In genomic region chr9:124590886-124591641, GRCh38 we compare ENCODE assay signal across 18 cellular contexts.
DNase-seq lines count a peak whose midpoint lies in the region; ATAC-seq, FAIRE-seq and TF ChIP-seq lines count a peak whose summit lies in the region.
"Had no signal": no experiment of that assay in that cellular context is flagged by ENCODE, and none has a peak within 500 bp of the region (broad histone marks: within the 10 kb centered on the region; RNA-seq: fewer than 3 reads in every experiment).

No MANE protein-coding gene starts in this region.

- peak overlapping the region; percentile 80 for H4K91ac ChIP-seq in trophoblast cell (ENCODE audit: low read depth, low read length)

- no peak overlapping the region for H3K4me2 ChIP-seq in trophoblast cell (ENCODE audit: low read length)

- peak overlapping the region; percentile 96 for H3K4ac ChIP-seq in trophoblast cell (ENCODE audit: low read depth, low read length)

- peak overlapping the region; percentile 68 for H2AK5ac ChIP-seq in trophoblast cell (ENCODE audit: low read length)

- H4K12ac ChIP-seq in trophoblast cell (ENCODE audit: low read depth, low read length) = no peak overlapping the region

- H2BK5ac ChIP-seq in trophoblast cell (ENCODE audit: low read depth, low read length, poor library complexity) = peak overlapping the region; percentile 76

- peaks cover 5% of the 10 kb centered on the region for H3K79me2 ChIP-seq in trophoblast cell (ENCODE audit: control insufficient read depth, insufficient read depth, low read length, poor library complexity)

- DNase-seq in NCI-H69 (lab: John Stamatoyannopoulos, UW) (peak; percentile 72), trophoblast cell (peak; percentile 75 to 88), urothelium cell line (ENCODE audit: low spot score) (no peak), sigmoid colon (no peak), SHP77 treated with DMSO at 0.1 percent for 48 hours (lab: John Stamatoyannopoulos, UW) (no peak)
- DNase-seq: activated CD4-positive, alpha-beta T cell treated with anti-CD3 and anti-CD28 coated beads for 1 hour; effector CD4-positive, alpha-beta T cell; NCI-H2081 treated with DMSO at 0.1 percent for 48 hours; NCI-H748 treated with DMSO at 0.1 percent for 48 hours; T1000; testis had no signal

- no peak for TF ChIP-seq EP300 in sigmoid colon (IDR thresholded peaks at IDR 0.05)

- H3K18ac ChIP-seq in trophoblast cell (ENCODE audit: low read length) = peak overlapping the region; percentile 82

- no peak for TF ChIP-seq POLR2A in sigmoid colon (IDR thresholded peaks at IDR 0.05)

- intact Hi-C loops in sigmoid colon (cut with DNase I) = no loop called here

- H3K14ac ChIP-seq in trophoblast cell (ENCODE audit: low read length) = peak overlapping the region; percentile 15

- H2BK12ac ChIP-seq in trophoblast cell (ENCODE audit: low read length) = peak overlapping the region; percentile 98

- H3K79me1 ChIP-seq in trophoblast cell (ENCODE audit: low read length) = peaks cover 7% of the 10 kb centered on the region

- H3K36me3 ChIP-seq in HUES64 (ENCODE audit: insufficient read depth, low read length) (no peaks in the 10 kb centered on the region), esophagus (ENCODE audit: control insufficient read depth in 2 of 2, insufficient read depth in 2 of 2, low read length in 1 of 2) (no peaks in the 10 kb centered on the region), trophoblast cell (ENCODE audit: control insufficient read depth in 1 of 2, insufficient read depth in 2 of 2, low read length in 2 of 2) (no peaks in the 10 kb centered on the region), sigmoid colon (no peaks in the 10 kb centered on the region)

- H3K9ac ChIP-seq in HUES64 (ENCODE audit: low read depth, low read length) (no peak overlapping the region), trophoblast cell (ENCODE audit: low read length) (no peak overlapping the region)

- TF ChIP-seq CTCF in sigmoid colon (IDR thresholded peaks at IDR 0.05) = no peak

- H3K4me1 ChIP-seq in HUES64 (ENCODE audit: insufficient read depth, low read length) (peaks cover 70% of the 10 kb centered on the region), esophagus (ENCODE audit: control insufficient read depth in 2 of 2, insufficient read depth in 2 of 2, low read length in 1 of 2) (peaks cover 0 to 3% of the 10 kb centered on the region in 2 donors), trophoblast cell (ENCODE audit: control insufficient read depth in 1 of 2, insufficient read depth in 2 of 2, low read length in 2 of 2) (peaks cover 4 to 6% of the 10 kb centered on the region in 2 experiments), sigmoid colon (peaks cover 0 to 19% (median 13%) of the 10 kb centered on the region in 4 donors)

- H3K27ac ChIP-seq in HUES64 (ENCODE audit: low read depth, low read length) = peak overlapping the region; percentile 22; the same call in 1 of the 2 replicates
- H3K27ac ChIP-seq in esophagus (ENCODE audit: low read depth in 2 of 2, low read length in 1 of 2) = peak overlapping the region; percentile 68 to 85
- H3K27ac ChIP-seq in trophoblast cell (ENCODE audit: low read depth, low read length) = no peak overlapping the region
- no peak overlapping the region for H3K27ac ChIP-seq in sigmoid colon
- H3K27ac ChIP-seq: testis had no signal

- H2AFZ ChIP-seq in trophoblast cell (ENCODE audit: insufficient read depth, low read length, poor library complexity) = no peak overlapping the region

- no peak overlapping the region for H3K4me3 ChIP-seq in HUES64 (ENCODE audit: low read length)
- no peak overlapping the region for H3K4me3 ChIP-seq in esophagus (ENCODE audit: low read depth in 1 of 2, low read length in 2 of 2)
- no peak overlapping the region for H3K4me3 ChIP-seq in trophoblast cell (ENCODE audit: low read depth, low read length)
- no peak overlapping the region for H3K4me3 ChIP-seq in sigmoid colon
- H3K4me3 ChIP-seq: testis had no signal

- WGBS in HUES64 = 85% methylated on average over 6 of the region's 6 CpGs
- WGBS in esophagus, 2 donors = 65 to 72% methylated on average over 6 of the region's 6 CpGs
- WGBS in trophoblast cell (ENCODE audit: extremely low coverage, insufficient coverage, insufficient read length) = no CpG with 5 or more reads among the region's 6 CpGs
- 37 to 71% methylated on average over 6 of the region's 6 CpGs for WGBS in sigmoid colon, 2 donors

- no peak for FAIRE-seq in urothelium cell line (lab: Jason Lieb, UNC)
- FAIRE-seq: GM12892 had no signal

- no peak for ATAC-seq in HG03039 (IDR thresholded peaks at IDR 0.05; ENCODE audit: unreplicated experiment)
- ATAC-seq: activated T-helper 17 cell treated with anti-CD3 and anti-CD28 coated beads, Interleukin-2, amount 50 U/mL, for 72 hours; natural killer cell treated with Interleukin-12 subunit alpha and Interleukin-12 subunit beta and Interleukin-15 and Interleukin-18, amount 100 ng/mL, for 72 hours; SK-N-SH treated with all-trans-retinoic acid at 6 μM for 48 hours had no signal

- H2BK120ac ChIP-seq in trophoblast cell (ENCODE audit: insufficient read depth, low read length, poor library complexity) = peak overlapping the region; percentile 86

- no peak overlapping the region for H3K23ac ChIP-seq in trophoblast cell (ENCODE audit: low read length)

- no peaks in the 10 kb centered on the region for H3K27me3 ChIP-seq in HUES64 (ENCODE audit: insufficient read depth, low read length)
- H3K27me3 ChIP-seq in esophagus (ENCODE audit: control insufficient read depth in 1 of 2, insufficient read depth in 2 of 2, low read length in 2 of 2) = no peaks in the 10 kb centered on the region
- H3K27me3 ChIP-seq in trophoblast cell (ENCODE audit: insufficient read depth, low read length) = no peaks in the 10 kb centered on the region
- no peaks in the 10 kb centered on the region for H3K27me3 ChIP-seq in sigmoid colon
- H3K27me3 ChIP-seq: testis had no signal

- no peaks in the 10 kb centered on the region for H3K9me3 ChIP-seq in HUES64 (ENCODE audit: insufficient read depth, low read depth, low read length)
- no peaks in the 10 kb centered on the region for H3K9me3 ChIP-seq in esophagus (ENCODE audit: control insufficient read depth in 2 of 2, insufficient read depth in 1 of 2, low read depth in 1 of 2, low read length in 1 of 2)
- H3K9me3 ChIP-seq in trophoblast cell (ENCODE audit: insufficient read depth, low read depth, low read length) = no peaks in the 10 kb centered on the region
- no peaks in the 10 kb centered on the region for H3K9me3 ChIP-seq in sigmoid colon
- H3K9me3 ChIP-seq: testis had no signal

- no peak overlapping the region for H4K8ac ChIP-seq in trophoblast cell (ENCODE audit: low read depth, low read length)

Comparison
In these comparisons a context has a peak if more than half of its experiments do, and no peak if none do; other contexts are left out.
1. H3K27ac ChIP-seq: peak in HUES64 (single experiment) and esophagus (2 of 2); none in trophoblast cell (single experiment) and sigmoid colon (0 of 4).
2. DNase-seq: peak in NCI-H69 (single experiment) and trophoblast cell (2 of 2); none in urothelium cell line (single experiment), sigmoid colon (single experiment) and SHP77 treated with DMSO at 0.1 percent for 48 hours (single experiment).